In the genomic region with DNA sequence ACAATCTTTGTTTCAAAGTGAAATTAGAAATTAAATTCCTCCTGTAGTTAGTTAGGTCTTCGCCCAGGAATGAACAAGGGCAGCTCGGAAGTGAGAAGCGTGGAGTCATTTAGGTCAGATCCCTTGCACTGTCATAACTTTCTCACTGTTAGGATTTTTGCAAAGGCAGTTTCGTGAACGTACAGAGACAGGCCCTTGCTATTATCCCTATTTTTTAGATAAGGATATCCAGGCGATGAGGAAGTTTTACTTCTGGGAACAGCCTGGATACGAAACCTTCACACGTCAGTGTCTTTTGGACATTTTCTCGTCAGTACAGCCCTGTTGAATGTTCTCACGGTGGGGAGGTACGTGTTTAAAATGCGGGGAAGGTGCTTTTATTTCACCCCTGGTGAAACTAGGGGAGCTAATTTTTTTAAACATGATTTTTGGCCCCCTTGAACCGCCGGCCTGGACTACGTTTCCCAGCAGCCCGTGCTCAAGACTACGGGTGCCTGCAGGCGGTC, we compare ENCODE assay signal across 8 cellular contexts. TPM values are rescaled to one million over a fixed set of nuclear protein-coding genes. Genes with fewer than 3 reads are reported as not detected.
DNase-seq lines count a peak whose midpoint lies in the region; ATAC-seq and TF ChIP-seq lines count a peak whose summit lies in the region.

No MANE protein-coding gene starts in this region.

- CTCF ChIA-PET in Caco-2 (lab: Charles Lee): no interaction called here

- intact Hi-C loops in Caco-2 (cut with micrococcal nuclease; ENCODE audit: unreplicated experiment): loop anchor here (1.0 to 10.0 kb wide), 5 partner anchors 61 to 379 kb away; a partner anchor contains a TSS

- peaks cover 19% of the 10 kb centered on the region for H3K4me1 ChIP-seq in Caco-2
- H3K4me1 ChIP-seq in HUES48 (ENCODE audit: control insufficient read depth, insufficient read depth, low read length): peaks cover 10% of the 10 kb centered on the region

- no peak for TF ChIP-seq CTCF in Caco-2 (IDR thresholded peaks at IDR 0.05; ENCODE audit: insufficient read depth in 1 of 2, low read depth in 1 of 2, low read length in 1 of 2, severe bottlenecking in 1 of 2, unreplicated experiment in 1 of 2)

- ATAC-seq in activated naive CD4-positive, alpha-beta T cell treated with anti-CD3 and anti-CD28 coated beads, Interleukin-2, amount 50 U/mL, for 72 hours: no peak

- POLR2A ChIA-PET in Caco-2 (lab: Charles Lee): no interaction called here

- BruUV-seq in Caco-2 (replicated peaks; lab: Mats Ljungman, UMichigan): no TSS peak

- peaks cover 18% of the 10 kb centered on the region for H3K4me1 Mint-ChIP-seq in Caco-2 (ENCODE audit: low read depth, unreplicated experiment)

- H3K4me3 Mint-ChIP-seq in Caco-2 (ENCODE audit: unreplicated experiment): peak overlapping the region; percentile 99

- H3K36me3 ChIP-seq in Caco-2 (ENCODE audit: control insufficient read depth, insufficient read depth, low read length) (no peaks in the 10 kb centered on the region), HUES48 (ENCODE audit: control insufficient read depth, insufficient read depth, low read length) (peaks cover 1% of the 10 kb centered on the region; the same call in 1 of the 2 replicates)

- H3K36me3 Mint-ChIP-seq in Caco-2 (ENCODE audit: insufficient read depth, unreplicated experiment): peaks cover 20% of the 10 kb centered on the region
- peaks cover 0 to 14% of the 10 kb centered on the region in 2 donors for H3K36me3 Mint-ChIP-seq in activated naive CD4-positive, alpha-beta T cell treated with anti-CD3 and anti-CD28 coated beads, Interleukin-2, amount 50 U/mL, for 72 hours

- H3K27ac Mint-ChIP-seq in Caco-2 (ENCODE audit: unreplicated experiment): peak overlapping the region; percentile 96
- peak overlapping the region; percentile 38 to 96 for H3K27ac Mint-ChIP-seq in activated naive CD4-positive, alpha-beta T cell treated with anti-CD3 and anti-CD28 coated beads, Interleukin-2, amount 50 U/mL, for 72 hours

- H3K9me3 Mint-ChIP-seq in Caco-2 (ENCODE audit: unreplicated experiment): peaks cover 9% of the 10 kb centered on the region
- peaks cover 0 to 8% of the 10 kb centered on the region in 2 donors for H3K9me3 Mint-ChIP-seq in activated naive CD4-positive, alpha-beta T cell treated with anti-CD3 and anti-CD28 coated beads, Interleukin-2, amount 50 U/mL, for 72 hours

- peak overlapping the region; percentile 87; the same call in 1 of the 2 replicates for H3K9ac ChIP-seq in HUES48 (ENCODE audit: low read depth, low read length)

- H3K9me3 ChIP-seq in Caco-2 (peaks cover 12% of the 10 kb centered on the region), HUES48 (ENCODE audit: control insufficient read depth, insufficient read depth, low read length) (peaks cover 2% of the 10 kb centered on the region; the same call in 1 of the 2 replicates)

- DNase-seq in Caco-2 (peak; percentile 21 to 89), hepatic stellate cell (ENCODE audit: low spot score) (peak; percentile 79), skeletal muscle cell (ENCODE audit: low read depth) (no peak), islet precursor cell (no peak), GDM1 (lab: John Stamatoyannopoulos, UW) (no peak), GM03348 (ENCODE audit: low spot score) (no peak)
- DNase-seq in activated naive CD4-positive, alpha-beta T cell treated with anti-CD3 and anti-CD28 coated beads, Interleukin-2, amount 50 U/mL, for 72 hours (ENCODE audit: low spot score in 2 of 2): no peak

- H3K4me3 ChIP-seq in Caco-2 (ENCODE audit: low read depth, low read length) (peak overlapping the region; percentile 99), HUES48 (ENCODE audit: low read depth, low read length) (peak overlapping the region; percentile 87), skeletal muscle cell (ENCODE audit: low read depth, low read length) (peak overlapping the region; percentile 85)

- no peaks in the 10 kb centered on the region for H3K27me3 Mint-ChIP-seq in Caco-2 (ENCODE audit: insufficient read depth, unreplicated experiment)

- H3K27me3 ChIP-seq in Caco-2 (replicated peaks; ENCODE audit: control insufficient read depth, insufficient read depth, low read length) (no peaks in the 10 kb centered on the region), HUES48 (ENCODE audit: control insufficient read depth, insufficient read depth, low read length) (no peaks in the 10 kb centered on the region)

- peak overlapping the region; percentile 53 for H3K27ac ChIP-seq in HUES48 (ENCODE audit: low read depth, low read length)

RNA-seq across cellular contexts. Expression of a gene that starts 0.3 kb away (rescaled TPM):
- total RNA-seq in Caco-2 (2022): 55.3 and 57.6 TPM in 2 replicates
- total RNA-seq in activated naive CD4-positive, alpha-beta T cell treated with anti-CD3 and anti-CD28 coated beads, Interleukin-2, amount 50 U/mL, for 72 hours: 10 to 100 TPM; 81.1 to 84.7 TPM

Comparison
In these comparisons a context has a peak if more than half of its experiments do, and no peak if none do; other contexts are left out.
1. DNase-seq: peak in Caco-2 (2 of 2) and hepatic stellate cell (single experiment); none in activated naive CD4-positive, alpha-beta T cell treated with anti-CD3 and anti-CD28 coated beads, Interleukin-2, amount 50 U/mL, for 72 hours (0 of 2), skeletal muscle cell (single experiment), islet precursor cell (single experiment), GDM1 (single experiment) and GM03348 (single experiment).
2. Peak in every context shown above with its lines, with median percentiles within 50 percentile points of each other: H3K4me3 ChIP-seq.